In the genomic region with DNA sequence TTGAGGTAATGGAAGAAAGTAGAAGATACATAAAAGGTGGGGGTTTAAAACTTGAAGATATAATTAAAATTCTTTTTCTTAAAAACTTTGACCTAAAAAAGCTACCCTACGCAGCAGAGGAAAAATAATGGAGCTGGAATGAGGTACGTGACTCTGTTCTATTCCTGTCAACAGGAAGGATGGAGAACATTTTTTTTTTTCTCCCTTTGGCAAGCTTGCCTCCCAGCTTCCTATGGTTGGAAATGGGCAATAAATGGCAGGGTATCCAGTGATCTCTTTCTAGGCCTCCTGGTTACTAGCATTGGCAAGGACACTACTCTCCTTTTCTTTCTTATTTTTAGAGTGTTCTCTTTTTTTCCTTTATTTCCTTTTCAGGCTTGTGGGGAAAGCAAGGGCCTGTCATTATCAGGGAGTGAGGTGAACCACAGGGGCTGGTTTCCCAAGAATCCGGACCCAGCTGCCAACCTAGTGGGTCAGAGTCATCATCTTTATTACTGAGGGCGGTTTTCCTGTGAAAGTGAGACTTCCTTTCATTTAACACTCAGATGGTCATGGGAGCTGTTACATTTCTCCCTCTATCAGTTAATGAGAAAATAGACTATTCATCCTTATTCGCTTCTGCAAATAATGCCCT, we compare ENCODE assay signal across 16 cellular contexts.
DNase-seq lines count a peak whose midpoint lies in the region; ATAC-seq and TF ChIP-seq lines count a peak whose summit lies in the region.
"Had no signal": no experiment of that assay in that cellular context is flagged by ENCODE, and none has a peak within 500 bp of the region (broad histone marks: within the 10 kb centered on the region; RNA-seq: fewer than 3 reads in every experiment).

No MANE protein-coding gene starts in this region.

- no peaks in the 10 kb centered on the region for H4K20me1 ChIP-seq in IMR-90 (ENCODE audit: insufficient read depth, low read length)

- no peak overlapping the region for H2BK120ac ChIP-seq in IMR-90 (ENCODE audit: low read depth, low read length)

- H2BK5ac ChIP-seq in IMR-90 (ENCODE audit: low read depth, low read length, poor library complexity, severe bottlenecking): no peak overlapping the region

- no peak overlapping the region for H2AFZ ChIP-seq in IMR-90 (replicated peaks; ENCODE audit: low read length, poor library complexity)

- H3K9me3 ChIP-seq in IMR-90 (ENCODE audit: control insufficient read depth, insufficient read depth, low read length): no peaks in the 10 kb centered on the region
- no peaks in the 10 kb centered on the region for H3K9me3 ChIP-seq in right cardiac atrium (ENCODE audit: control insufficient read depth, low read length)
- no peaks in the 10 kb centered on the region for H3K9me3 ChIP-seq in gastrocnemius medialis
- H3K9me3 ChIP-seq: body of pancreas, esophagus squamous epithelium had no signal

- no peak overlapping the region for H3K23ac ChIP-seq in IMR-90 (ENCODE audit: low read depth, low read length)

- CTCF ChIA-PET in IMR-90 (lab: Yijun Ruan, JAX): interaction anchor here (0.5 to 0.9 kb wide), 2 partner anchors 57 to 605 kb away, joined by 3 read pairs; no protein-coding TSS in a partner anchor

- H3K4me1 ChIP-seq in IMR-90 (ENCODE audit: control insufficient read depth, insufficient read depth, low read length): peaks cover 2% of the 10 kb centered on the region; the same call in 1 of the 2 replicates
- H3K4me1 ChIP-seq in right cardiac atrium (ENCODE audit: control insufficient read depth, insufficient read depth, low read length): peaks cover 2% of the 10 kb centered on the region
- H3K4me1 ChIP-seq in gastrocnemius medialis: peaks cover 10 to 27% of the 10 kb centered on the region in 2 donors
- H3K4me1 ChIP-seq: body of pancreas had no signal

- intact Hi-C loops in IMR-90 (cut with micrococcal nuclease) (no loop called here), right cardiac atrium (cut with DNase I) (no loop called here), gastrocnemius medialis (cut with DNase I; ENCODE audit: low total_unique reads) (no loop called here)

- no peaks in the 10 kb centered on the region for H3K9me1 ChIP-seq in IMR-90 (ENCODE audit: insufficient read depth, low read length)

- ATAC-seq in IMR-90 (ENCODE audit: low read depth) (no peak), right cardiac atrium (peak; percentile 60), gastrocnemius medialis (peak; percentile 33 to 63), GM18873 (IDR thresholded peaks at IDR 0.05; ENCODE audit: low FRiP score, unreplicated experiment) (no peak), GM21825 (IDR thresholded peaks at IDR 0.05; ENCODE audit: unreplicated experiment) (no peak)
- ATAC-seq: body of pancreas, left colon, PC-3 had no signal

- no peaks in the 10 kb centered on the region for H3K36me3 ChIP-seq in IMR-90 (ENCODE audit: control insufficient read depth, insufficient read depth, low read length)
- no peaks in the 10 kb centered on the region for H3K36me3 ChIP-seq in gastrocnemius medialis
- H3K36me3 ChIP-seq: esophagus squamous epithelium had no signal

- H3K4me3 ChIP-seq in IMR-90 (ENCODE audit: insufficient read depth, low read depth, low read length): no peak overlapping the region
- no peak overlapping the region for H3K4me3 ChIP-seq in right cardiac atrium (ENCODE audit: low read length)
- H3K4me3 ChIP-seq in gastrocnemius medialis: no peak overlapping the region
- H3K4me3 ChIP-seq: body of pancreas, esophagus squamous epithelium had no signal

- H3K18ac ChIP-seq in IMR-90 (ENCODE audit: low read depth, low read length): peak overlapping the region; percentile 54; the same call in 1 of the 2 replicates

- no peak overlapping the region for H3K56ac ChIP-seq in IMR-90 (ENCODE audit: extremely low read depth, insufficient read depth, low read length)

- H3K27ac ChIP-seq in IMR-90 (ENCODE audit: insufficient read depth, low read length) (no peak overlapping the region), right cardiac atrium (ENCODE audit: low read length) (no peak overlapping the region), gastrocnemius medialis (peak overlapping the region; percentile 30 to 56 (median 42))
- H3K27ac ChIP-seq: body of pancreas had no signal

- H2BK20ac ChIP-seq in IMR-90 (ENCODE audit: low read depth, low read length): no peak overlapping the region

- no peak overlapping the region for H3K9ac ChIP-seq in IMR-90 (ENCODE audit: low read depth, low read length)

- H2AK5ac ChIP-seq in IMR-90 (ENCODE audit: low read depth, low read length): no peak overlapping the region

- H3K27me3 ChIP-seq in IMR-90 (ENCODE audit: control insufficient read depth, insufficient read depth, low read length) (no peaks in the 10 kb centered on the region), right cardiac atrium (ENCODE audit: control insufficient read depth, insufficient read depth) (no peaks in the 10 kb centered on the region), gastrocnemius medialis (no peaks in the 10 kb centered on the region)
- H3K27me3 ChIP-seq: body of pancreas, esophagus squamous epithelium had no signal

- H2AK9ac ChIP-seq in IMR-90 (replicated peaks; ENCODE audit: low read depth, low read length, poor library complexity): no peak overlapping the region

- no peak for DNase-seq in IMR-90
- DNase-seq in amniotic epithelial cell (ENCODE audit: low read depth): peak; percentile 82
- peak in 2 of 3 donors; percentile 25 to 54 for DNase-seq in right cardiac atrium
- no peak for DNase-seq in gastrocnemius medialis
- DNase-seq in DMS153 (lab: John Stamatoyannopoulos, UW): no peak
- DNase-seq in activated CD4-positive, alpha-beta T cell treated with anti-CD3 and anti-CD28 coated beads, Interleukin-2, amount 50 U/mL, for 1 hour: no peak
- DNase-seq: activated T-cell treated with anti-CD3 and anti-CD28 coated beads for 4 hours, body of pancreas, esophagus squamous epithelium, left colon, NCI-H1694 treated with DMSO at 0.1 percent for 48 hours, PC-3, retina, T-helper 9 cell had no signal

- H4K91ac ChIP-seq in IMR-90 (ENCODE audit: insufficient read depth, low read depth, low read length): no peak overlapping the region

- peak overlapping the region; percentile 24; the same call in 1 of the 2 replicates for H4K5ac ChIP-seq in IMR-90 (ENCODE audit: low read depth, low read length)

- TF ChIP-seq CTCF in IMR-90 (conservative IDR thresholded peaks at IDR 0.05; ENCODE audit: low read depth, low read length) (no peak), gastrocnemius medialis (IDR thresholded peaks at IDR 0.05 in 4 of 5, conservative IDR thresholded peaks at IDR 0.05 in 1 of 5) (no peak)

- POLR2A ChIA-PET in IMR-90 (lab: Charles Lee; ENCODE audit: unreplicated experiment): no interaction called here

- TF ChIP-seq POLR2A in IMR-90 (IDR thresholded peaks at IDR 0.05; ENCODE audit: low read depth, low read length): no peak
- TF ChIP-seq POLR2A in gastrocnemius medialis (IDR thresholded peaks at IDR 0.05): no peak

- WGBS in IMR-90 (ENCODE audit: extremely low coverage in 2 of 2, insufficient read length in 1 of 2), 2 experiments: no CpG with 5 or more reads among the region's 5 CpGs
- 25% methylated on average over 5 of the region's 5 CpGs for WGBS in right cardiac atrium

- no peak overlapping the region for H3K4ac ChIP-seq in IMR-90 (ENCODE audit: low read depth, low read length)

- H3K14ac ChIP-seq in IMR-90 (replicated peaks; ENCODE audit: low read depth, low read length): no peak overlapping the region

- BruUV-seq in IMR-90 (replicated peaks; lab: Mats Ljungman, UMichigan): no TSS peak

- TF ChIP-seq RAD21 in IMR-90 (IDR thresholded peaks at IDR 0.05; ENCODE audit: low read length): no peak

- no peak overlapping the region for H4K8ac ChIP-seq in IMR-90 (ENCODE audit: low read depth in 2 of 2, low read length in 2 of 2)

- H3K79me1 ChIP-seq in IMR-90 (ENCODE audit: low read depth in 1 of 2, low read length in 2 of 2): no peaks in the 10 kb centered on the region

- no peak overlapping the region for H2BK15ac ChIP-seq in IMR-90 (ENCODE audit: low read depth, low read length)

- in situ Hi-C loops in IMR-90 (cut with MboI; ENCODE audit: low sequenced_read_pairs) (no loop called here), gastrocnemius medialis (cut with MboI; ENCODE audit: low sequenced_read_pairs in 4 of 4) (no loop called here)

- H3K4me2 ChIP-seq in IMR-90 (ENCODE audit: low read depth, low read length): no peak overlapping the region

- dilution Hi-C loops in IMR-90 (cut with HindIII; ENCODE audit: low sequenced_read_pairs, unreplicated experiment): no loop called here

TF ChIP-seq in IMR-90, 13 proteins besides CTCF, POLR2A, EP300 and RAD21 (continues in another document):
- no peak for TF ChIP-seq NFE2L2 (IDR thresholded peaks at IDR 0.05; ENCODE audit: low read depth, low read length)
- TF ChIP-seq ELK1 (IDR thresholded peaks at IDR 0.05; ENCODE audit: borderline replicate concordance, low read depth, low read length): no peak
- no peak for TF ChIP-seq MAFK (IDR thresholded peaks at IDR 0.05; ENCODE audit: low read depth, low read length)
- no peak for TF ChIP-seq FOS (IDR thresholded peaks at IDR 0.05; ENCODE audit: low read depth, low read length)
- no peak for TF ChIP-seq BHLHE40 (IDR thresholded peaks at IDR 0.05; ENCODE audit: low read depth, low read length)
- TF ChIP-seq CEBPB (IDR thresholded peaks at IDR 0.05; ENCODE audit: low read depth, low read length): no peak
- no peak for TF ChIP-seq CHD1 (IDR thresholded peaks at IDR 0.05; ENCODE audit: low read depth, low read length)
- no peak for TF ChIP-seq RFX5 (IDR thresholded peaks at IDR 0.05; ENCODE audit: low read depth, low read length)
- no peak for TF ChIP-seq USF2 (IDR thresholded peaks at IDR 0.05; ENCODE audit: low read depth, low read length)
- TF ChIP-seq SMC3 (IDR thresholded peaks at IDR 0.05; ENCODE audit: low read depth, low read length): no peak
- TF ChIP-seq MXI1 (IDR thresholded peaks at IDR 0.05; ENCODE audit: borderline replicate concordance, low read depth, low read length): no peak
- TF ChIP-seq MAZ (IDR thresholded peaks at IDR 0.05; ENCODE audit: borderline replicate concordance, low read depth, low read length): no peak

Comparison
In these comparisons a context has a peak if more than half of its experiments do, and no peak if none do; other contexts are left out.
1. ATAC-seq: peak in right cardiac atrium (2 of 2) and gastrocnemius medialis (2 of 2); none in IMR-90 (single experiment), GM18873 (single experiment) and GM21825 (single experiment).
2. DNase-seq: peak in amniotic epithelial cell (single experiment) and right cardiac atrium (2 of 3); none in IMR-90 (single experiment), gastrocnemius medialis (0 of 2), DMS153 (single experiment) and activated CD4-positive, alpha-beta T cell treated with anti-CD3 and anti-CD28 coated beads, Interleukin-2, amount 50 U/mL, for 1 hour (single experiment).
3. H3K27ac ChIP-seq: peak in gastrocnemius medialis (4 of 4); none in IMR-90 (single experiment) and right cardiac atrium (single experiment).